8 cellular contexts compared by ENCODE assay signal in the genomic region with DNA sequence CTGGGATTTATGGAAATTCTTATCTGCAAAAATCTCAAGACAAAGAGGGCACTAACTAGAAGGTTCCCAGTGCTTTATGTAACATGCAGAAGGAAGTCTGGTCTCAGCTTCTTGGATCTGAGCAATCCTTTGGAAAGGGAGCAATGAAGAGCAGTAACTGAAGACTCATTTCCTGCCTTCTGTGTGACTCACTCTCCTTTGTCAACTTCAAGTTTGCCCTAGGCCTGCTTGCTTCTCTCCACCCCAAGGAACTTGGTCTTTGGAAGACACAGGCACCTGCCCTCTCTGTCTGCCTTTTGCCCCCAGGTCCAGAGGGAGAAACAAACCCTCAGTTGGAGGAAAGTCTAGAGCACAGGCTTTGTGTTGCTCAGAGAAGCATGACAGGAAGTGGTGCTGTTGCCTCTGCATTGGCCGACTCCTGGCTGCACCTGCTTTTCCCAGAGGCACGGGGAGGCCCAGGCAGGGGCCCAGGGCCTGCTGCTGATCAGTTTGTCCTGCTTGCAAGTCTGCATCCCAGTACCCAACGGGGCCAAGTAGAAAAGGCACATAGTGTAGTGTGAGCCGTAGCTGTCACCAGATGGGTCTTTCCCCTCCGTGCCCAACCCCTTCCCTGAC.
DNase-seq lines count a peak whose midpoint lies in the region; ATAC-seq and TF ChIP-seq lines count a peak whose summit lies in the region.

No MANE protein-coding gene starts in this region.

- peaks cover 71 to 73% of the 10 kb centered on the region in 2 donors for H3K36me3 Mint-ChIP-seq in CD14-positive monocyte
- peaks cover 34% of the 10 kb centered on the region for H3K36me3 Mint-ChIP-seq in activated CD4-positive, alpha-beta T cell treated with anti-CD3 and anti-CD28 coated beads, Interleukin-2, amount 10 ng/mL, durations not matched to agents 7 days and 5 days (ENCODE audit: low read depth)

- 50 to 61% (median 55%) methylated on average over 5 of the region's 5 CpGs for WGBS in spleen, 5 donors

- intact Hi-C loops in CD14-positive monocyte (cut with micrococcal nuclease): no loop called here
- intact Hi-C loops in spleen (cut with DNase I; ENCODE audit: low total_unique reads): no loop called here

- H3K36me3 ChIP-seq in spleen: peaks cover 0 to 64% (median 0%) of the 10 kb centered on the region in 6 donors

- H3K27ac ChIP-seq in foreskin keratinocyte (no peak overlapping the region), spleen (peak overlapping the region; percentile 10 to 91 (median 49))

- TF ChIP-seq POLR2A in spleen (IDR thresholded peaks at IDR 0.05): no peak

- CTCF ChIA-PET in activated CD4-positive, alpha-beta T cell treated with anti-CD3 and anti-CD28 coated beads, Interleukin-2, amount 10 ng/mL, durations not matched to agents 7 days and 5 days (lab: Charles Lee): interaction anchor here (0.9 to 2.5 kb wide), 4 partner anchors 10 to 31 kb away, joined by 3 to 8 read pairs (median 3); no protein-coding TSS in a partner anchor

- no peaks in the 10 kb centered on the region for H3K9me3 ChIP-seq in spleen

- H3K27ac Mint-ChIP-seq in CD14-positive monocyte: peak overlapping the region in 5 of 7 donors; percentile 30 to 72 (median 45)
- peak overlapping the region; percentile 84 for H3K27ac Mint-ChIP-seq in activated CD4-positive, alpha-beta T cell treated with anti-CD3 and anti-CD28 coated beads, Interleukin-2, amount 10 ng/mL, durations not matched to agents 7 days and 5 days

- H3K4me3 ChIP-seq in spleen: no peak overlapping the region

- H3K9me3 Mint-ChIP-seq in CD14-positive monocyte: no peaks in the 10 kb centered on the region
- H3K9me3 Mint-ChIP-seq in activated CD4-positive, alpha-beta T cell treated with anti-CD3 and anti-CD28 coated beads, Interleukin-2, amount 10 ng/mL, durations not matched to agents 7 days and 5 days: no peaks in the 10 kb centered on the region

- POLR2A ChIA-PET in activated CD4-positive, alpha-beta T cell treated with anti-CD3 and anti-CD28 coated beads, Interleukin-2, amount 10 ng/mL, durations not matched to agents 7 days and 5 days (lab: Charles Lee): no interaction called here

- DNase-seq in CD14-positive monocyte (ENCODE audit: low spot score): peak; percentile 54
- DNase-seq in HT1080 (ENCODE audit: low read depth): peak; percentile 98
- DNase-seq in activated CD4-positive, alpha-beta T cell treated with anti-CD3 and anti-CD28 coated beads, Interleukin-2, amount 10 ng/mL, durations not matched to agents 7 days and 5 days: peak; percentile 27
- DNase-seq in foreskin keratinocyte: peak; percentile 90 to 96
- peak; percentile 82 for DNase-seq in spleen
- no peak for DNase-seq in inferior parietal cortex (ENCODE audit: extremely low spot score)

- peaks cover 32% of the 10 kb centered on the region for H3K4me1 Mint-ChIP-seq in CD14-positive monocyte
- peaks cover 64% of the 10 kb centered on the region for H3K4me1 Mint-ChIP-seq in activated CD4-positive, alpha-beta T cell treated with anti-CD3 and anti-CD28 coated beads, Interleukin-2, amount 10 ng/mL, durations not matched to agents 7 days and 5 days

- no peaks in the 10 kb centered on the region for H3K27me3 Mint-ChIP-seq in CD14-positive monocyte (ENCODE audit: low read depth in 3 of 3)
- no peaks in the 10 kb centered on the region for H3K27me3 Mint-ChIP-seq in activated CD4-positive, alpha-beta T cell treated with anti-CD3 and anti-CD28 coated beads, Interleukin-2, amount 10 ng/mL, durations not matched to agents 7 days and 5 days

- no peak for TF ChIP-seq CTCF in CD14-positive monocyte (IDR thresholded peaks at IDR 0.05)
- TF ChIP-seq CTCF in foreskin keratinocyte (conservative IDR thresholded peaks at IDR 0.05): no peak
- no peak for TF ChIP-seq CTCF in spleen (IDR thresholded peaks at IDR 0.05 in 8 of 11, conservative IDR thresholded peaks at IDR 0.05 in 3 of 11)

- no peaks in the 10 kb centered on the region for H3K27me3 ChIP-seq in foreskin keratinocyte
- H3K27me3 ChIP-seq in spleen (replicated peaks in 1 of 7): no peaks in the 10 kb centered on the region

- H3K4me3 Mint-ChIP-seq in CD14-positive monocyte: peak overlapping the region in 1 of 2 donors; percentile 27
- H3K4me3 Mint-ChIP-seq in activated CD4-positive, alpha-beta T cell treated with anti-CD3 and anti-CD28 coated beads, Interleukin-2, amount 10 ng/mL, durations not matched to agents 7 days and 5 days: no peak overlapping the region

- peak; percentile 92 for ATAC-seq in foreskin keratinocyte
- no peak for ATAC-seq in HG03378 (IDR thresholded peaks at IDR 0.05; ENCODE audit: unreplicated experiment)
- no peak for ATAC-seq in HG02642 (IDR thresholded peaks at IDR 0.05; ENCODE audit: poor library complexity, unreplicated experiment)

- peaks cover 28% of the 10 kb centered on the region for H3K4me1 ChIP-seq in foreskin keratinocyte
- peaks cover 43 to 63% (median 60%) of the 10 kb centered on the region in 6 donors for H3K4me1 ChIP-seq in spleen
